8 cellular contexts compared by ENCODE assay signal in genomic region chr3:194486540-194487288, GRCh38. TPM values are rescaled to one million over a fixed set of nuclear protein-coding genes. Genes with fewer than 3 reads are reported as not detected.
DNase-seq lines count a peak whose midpoint lies in the region; ATAC-seq, FAIRE-seq and TF ChIP-seq lines count a peak whose summit lies in the region.

Gene ATP13A3 (minus strand): TSS chr3:194487002. CDS start chr3:194462190, 24,812 bp downstream.

- H3K36me3 ChIP-seq in keratinocyte (ENCODE audit: control insufficient read depth in 2 of 2, extremely low read depth in 1 of 2, insufficient read depth in 2 of 2, low read length in 2 of 2) = peaks cover 4 to 20% of the 10 kb centered on the region in 2 experiments

- H3K4me1 ChIP-seq in keratinocyte (ENCODE audit: control insufficient read depth, extremely low read depth, insufficient read depth, low read length) = peaks cover 36% of the 10 kb centered on the region

- ATAC-seq in GM19035 (IDR thresholded peaks at IDR 0.05; ENCODE audit: unreplicated experiment) = peak; percentile 64
- peak; percentile 67 for ATAC-seq in HG03342 (IDR thresholded peaks at IDR 0.05; ENCODE audit: unreplicated experiment)

- no peak for FAIRE-seq in keratinocyte (lab: Jason Lieb, UNC)

- H3K27me3 ChIP-seq in keratinocyte (ENCODE audit: control insufficient read depth, extremely low read depth, insufficient read depth, low read length) = no peaks in the 10 kb centered on the region

- H3K4me3 ChIP-seq in AG09309 (ENCODE audit: control insufficient read depth, low read depth, low read length) (peak within 1 kb of the TSS; percentile 85), keratinocyte (ENCODE audit: control insufficient read depth in 2 of 3, extremely low read depth in 1 of 3, insufficient read depth in 2 of 3, low read depth in 1 of 3, low read length in 3 of 3) (peak within 1 kb of the TSS; percentile 74 to 87 (median 83))

- dilution Hi-C loops in keratinocyte (cut with MboI; ENCODE audit: extremely low pct_ligation_motif_present, low sequenced_read_pairs) = no loop called here

- peak within 1 kb of the TSS; percentile 84 for H3K27ac ChIP-seq in keratinocyte (ENCODE audit: control insufficient read depth, insufficient read depth, low read length)

- TF ChIP-seq CTCF in AG09309 (IDR thresholded peaks at IDR 0.05; ENCODE audit: control insufficient read depth, insufficient read depth, low read depth, low read length, missing control alignments) = no peak
- no peak for TF ChIP-seq CTCF in keratinocyte (optimal IDR thresholded peaks at IDR 0.05 in 1 of 3, IDR thresholded peaks at IDR 0.05 in 1 of 3, conservative IDR thresholded peaks at IDR 0.05 in 1 of 3; ENCODE audit: extremely low read depth in 1 of 3, insufficient read depth in 2 of 3, low read length in 3 of 3)

- H3K9me1 ChIP-seq in keratinocyte (ENCODE audit: control insufficient read depth, extremely low read depth, insufficient read depth, low read length) = no peaks in the 10 kb centered on the region

- peaks cover 2% of the 10 kb centered on the region for H4K20me1 ChIP-seq in keratinocyte (ENCODE audit: control insufficient read depth, extremely low read depth, insufficient read depth, low read length)

- peaks cover 45% of the 10 kb centered on the region for H3K79me2 ChIP-seq in keratinocyte (ENCODE audit: control insufficient read depth, insufficient read depth, low read length)

- DNase-seq in AG09309 (ENCODE audit: low read depth) (peak; percentile 57), NCI-H446 treated with DMSO at 0.1 percent for 48 hours (lab: John Stamatoyannopoulos, UW) (peak; percentile 84), cerebellar cortex (ENCODE audit: low spot score) (peak; percentile 89), keratinocyte (ENCODE audit: low read depth, low spot score) (peak; percentile 45)
- DNase-seq in activated CD4-positive, CD25-positive, alpha-beta regulatory T cell treated with anti-CD3 and anti-CD28 coated beads, Interleukin-2, amount 50 U/mL, for 72 hours = peak; percentile 89
- DNase-seq in stimulated activated CD4-positive, alpha-beta T cell treated with anti-CD3 and anti-CD28 coated beads, Interleukin-15, amount 100 ng/mL, for 24 hours = peak; percentile 91

- peak within 1 kb of the TSS; percentile 96 for H3K9ac ChIP-seq in keratinocyte (ENCODE audit: control insufficient read depth, extremely low read depth, insufficient read depth, low read length)

- no peaks in the 10 kb centered on the region for H3K9me3 ChIP-seq in keratinocyte (ENCODE audit: control insufficient read depth, low read depth, low read length)

- H3K4me2 ChIP-seq in keratinocyte (ENCODE audit: control insufficient read depth, extremely low read depth, insufficient read depth, low read depth, low read length) = peak within 1 kb of the TSS; percentile 84

- peak within 1 kb of the TSS; percentile 62 for H2AFZ ChIP-seq in keratinocyte (ENCODE audit: control insufficient read depth, low read length)

RNA-seq across cellular contexts. Expression of gene ATP13A3, which starts in this region (rescaled TPM):
- polyA plus RNA-seq in keratinocyte = 55.9 to 103 TPM (median 85.5 TPM) in 3 replicates
- polyA plus RNA-seq in keratinocyte (2011; ENCODE audit: low read depth) = 19.2 TPM
- polyA plus RNA-seq in keratinocyte (2011; cell fraction: cytosol; rRNA removed) = 30.8 and 63.9 TPM in 2 replicates
- polyA plus RNA-seq in keratinocyte (2011; cell fraction: nucleus; rRNA removed) = 61.4 and 85.2 TPM in 2 replicates
- polyA plus RNA-seq in keratinocyte (2012; ENCODE audit: low replicate concordance) = 31.5 and 54.5 TPM in 2 replicates
- 35.1 to 247 TPM (median 111 TPM) in 3 replicates for polyA minus RNA-seq in keratinocyte
- 64.3 TPM for polyA minus RNA-seq in keratinocyte (2011; cell fraction: cytosol; rRNA and poly(A)+ RNA removed)
- 121 and 234 TPM in 2 replicates for polyA minus RNA-seq in keratinocyte (2011; cell fraction: nucleus; rRNA and poly(A)+ RNA removed)

Comparison
In these comparisons a context has a peak if more than half of its experiments do, and no peak if none do; other contexts are left out.
1. Peak in every context shown above with its lines: DNase-seq, ATAC-seq, H3K4me3 ChIP-seq and H3K27ac ChIP-seq.